In the genomic region with DNA sequence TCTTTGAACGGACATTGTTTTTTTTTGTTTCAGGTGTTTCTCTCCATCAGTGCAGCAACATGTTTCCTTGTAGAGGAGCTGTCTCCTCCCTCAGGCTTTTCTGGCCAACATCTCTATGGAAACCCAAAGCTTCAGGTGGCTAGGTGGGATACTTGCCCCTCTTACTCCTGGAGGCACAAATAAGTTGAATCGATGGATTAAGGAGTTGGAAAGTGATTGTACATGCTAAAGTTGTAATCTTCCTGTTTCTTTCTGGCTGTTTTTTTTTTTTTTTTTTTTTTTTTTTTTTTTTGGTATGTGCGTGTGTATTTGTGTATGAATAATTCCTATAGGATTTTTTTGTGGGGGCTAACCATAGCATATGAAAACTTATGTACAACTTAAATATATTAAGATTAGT, we compare ENCODE assay signal across 16 cellular contexts.
"Had no signal": no experiment of that assay in that cellular context is flagged by ENCODE, and none has a peak within 500 bp of the region (broad histone marks: within the 10 kb centered on the region; RNA-seq: fewer than 3 reads in every experiment).

No MANE protein-coding gene starts in this region.

- DNase-seq: activated CD4-positive, alpha-beta T cell treated with anti-CD3 and anti-CD28 coated beads, Interleukin-2, amount 10 ng/mL, durations not matched to agents 24 days and 14 days; activated CD4-positive, CD25-positive, alpha-beta regulatory T cell; activated CD8-positive, alpha-beta memory T cell treated with anti-CD3 and anti-CD28 coated beads for 24 hours; activated naive CD4-positive, alpha-beta T cell treated with anti-CD3 and anti-CD28 coated beads for 36 hours; dorsolateral prefrontal cortex; endodermal cell; naive B cell; nucleus accumbens; posterior cingulate gyrus; tibial artery had no signal

- H3K9me3 Mint-ChIP-seq: activated CD4-positive, alpha-beta T cell treated with anti-CD3 and anti-CD28 coated beads, Interleukin-2, amount 10 ng/mL, durations not matched to agents 24 days and 14 days; activated naive CD4-positive, alpha-beta T cell treated with anti-CD3 and anti-CD28 coated beads for 36 hours; naive B cell; stimulated activated effector memory CD8-positive, alpha-beta T cell treated with anti-CD3 and anti-CD28 coated beads, Interleukin-12 subunit alpha, Interleukin-12 subunit beta, amount 100 ng/mL, for 72 hours had no signal

- FAIRE-seq: astrocyte, keratinocyte had no signal

- H3K27ac Mint-ChIP-seq: activated CD4-positive, alpha-beta T cell treated with anti-CD3 and anti-CD28 coated beads, Interleukin-2, amount 10 ng/mL, durations not matched to agents 24 days and 14 days; activated naive CD4-positive, alpha-beta T cell treated with anti-CD3 and anti-CD28 coated beads for 36 hours; activated T-helper 2 cell treated with anti-CD3 and anti-CD28 coated beads, Interferon-gamma antibody, Interleukin-2, Interleukin-4, amounts not matched to agents 10 μg/mL and 5 μg/mL and 100 μg/mL, durations not matched to agents 14 hours and 24 hours and 36 hours; endodermal cell; stimulated activated effector memory CD8-positive, alpha-beta T cell treated with anti-CD3 and anti-CD28 coated beads, Interleukin-12 subunit alpha, Interleukin-12 subunit beta, amount 100 ng/mL, for 72 hours had no signal

- H3K4me3 ChIP-seq: dorsolateral prefrontal cortex, tibial artery had no signal

- H3K9me3 ChIP-seq: tibial artery had no signal

- H3K4me3 Mint-ChIP-seq: activated CD4-positive, alpha-beta T cell treated with anti-CD3 and anti-CD28 coated beads, Interleukin-2, amount 10 ng/mL, durations not matched to agents 24 days and 14 days; activated naive CD4-positive, alpha-beta T cell treated with anti-CD3 and anti-CD28 coated beads for 36 hours; endodermal cell; stimulated activated effector memory CD8-positive, alpha-beta T cell treated with anti-CD3 and anti-CD28 coated beads, Interleukin-12 subunit alpha, Interleukin-12 subunit beta, amount 100 ng/mL, for 72 hours; T-helper 2 cell treated with Interferon-gamma antibody and Interleukin-4, amounts not matched to agents 5 μg/mL and 100 μg/mL, for 36 hours had no signal

- ATAC-seq: left lobe of liver; stimulated activated effector memory CD8-positive, alpha-beta T cell treated with anti-CD3 and anti-CD28 coated beads, Interleukin-12 subunit alpha, Interleukin-12 subunit beta, amount 100 ng/mL, for 72 hours had no signal

- H3K27ac ChIP-seq: dorsolateral prefrontal cortex, tibial artery had no signal

- H3K27me3 Mint-ChIP-seq: activated CD4-positive, alpha-beta T cell treated with anti-CD3 and anti-CD28 coated beads, Interleukin-2, amount 10 ng/mL, durations not matched to agents 24 days and 14 days; naive B cell had no signal

- H3K36me3 ChIP-seq: tibial artery had no signal

- H3K27me3 ChIP-seq: dorsolateral prefrontal cortex, tibial artery had no signal
